ENCODE assay signal across 25 cellular contexts in genomic region chr15:61892140-61892539, GRCh38.
A peak's percentile ranks its signal among the peaks of the same experiment; 100 is the strongest.
DNase-seq lines count a peak whose midpoint lies in the region; ATAC-seq, FAIRE-seq and TF ChIP-seq lines count a peak whose summit lies in the region.
"Had no signal": no experiment of that assay in that cellular context is flagged by ENCODE, and none has a peak within 500 bp of the region (broad histone marks: within the 10 kb centered on the region; RNA-seq: fewer than 3 reads in every experiment).

No MANE protein-coding gene starts in this region.

- H2AK5ac ChIP-seq in H1 (ENCODE audit: low read depth, low read length) (no peak overlapping the region), mesendoderm (ENCODE audit: low read length) (no peak overlapping the region)

- peak; percentile 51 to 58 for TF ChIP-seq RAD21 in H1 (IDR thresholded peaks at IDR 0.05 in 1 of 2, conservative IDR thresholded peaks at IDR 0.05 in 1 of 2; ENCODE audit: low read depth in 2 of 2, low read length in 2 of 2)

- TF ChIP-seq EP300 in H1 (IDR thresholded peaks at IDR 0.05; ENCODE audit: borderline replicate concordance in 1 of 2, low read depth in 2 of 2, low read length in 2 of 2), result no peak

- H3K23me2 ChIP-seq in H1 (ENCODE audit: low read depth, low read length), result no peaks in the 10 kb centered on the region

- H2BK12ac ChIP-seq in H1 (ENCODE audit: low read depth, low read length), result no peak overlapping the region

- no peak overlapping the region for H3K14ac ChIP-seq in H1 (ENCODE audit: insufficient read length)

- no peak overlapping the region for H4K5ac ChIP-seq in H1 (ENCODE audit: insufficient read length, low read depth, low read length)
- no peak overlapping the region for H4K5ac ChIP-seq in mesendoderm (ENCODE audit: low read length)

- H3K27ac ChIP-seq in left ventricle myocardium inferior (replicated peaks), result peak overlapping the region; percentile 21
- H3K27ac ChIP-seq in H1 (ENCODE audit: low read depth, low read length), result no peak overlapping the region
- H3K27ac ChIP-seq in mesendoderm (ENCODE audit: low read depth, low read length), result no peak overlapping the region
- H3K27ac ChIP-seq: 22Rv1; BLaER1 treated with 17β-estradiol and CSF1 and Interleukin-3, amounts not matched to agents 10 nM and 100 nM; Peyer's patch; SJCRH30 had no signal

- no peak overlapping the region for H2BK20ac ChIP-seq in H1 (ENCODE audit: low read length)

- H3K4me2 ChIP-seq in H1 (ENCODE audit: insufficient read depth in 1 of 2, low read depth in 2 of 2, low read length in 2 of 2) (no peak overlapping the region), mesendoderm (ENCODE audit: low read length) (no peak overlapping the region)
- H3K4me2 ChIP-seq: BLaER1 treated with 17β-estradiol and CSF1 and Interleukin-3, amounts not matched to agents 10 nM and 100 nM had no signal

- POLR2A ChIA-PET in H1 (lab: Charles Lee; ENCODE audit: partially characterized antibody), result no interaction called here

- intact Hi-C loops in left ventricle myocardium inferior (cut with micrococcal nuclease) (no loop called here), cardiac septum (cut with DNase I) (no loop called here)

- H4K20me1 ChIP-seq in H1 (replicated peaks in 1 of 2; ENCODE audit: control insufficient read depth in 1 of 2, insufficient read depth in 2 of 2, low read length in 2 of 2), result no peaks in the 10 kb centered on the region

- H3K36me3 ChIP-seq in left ventricle myocardium inferior, result peaks cover 89% of the 10 kb centered on the region
- no peaks in the 10 kb centered on the region; a peak in 2 of 8 replicates for H3K36me3 ChIP-seq in H1 (ENCODE audit: control insufficient read depth in 2 of 4, insufficient read depth in 4 of 4, low read length in 3 of 4)
- H3K36me3 ChIP-seq in mesendoderm (ENCODE audit: control insufficient read depth, insufficient read depth, low read length), result no peaks in the 10 kb centered on the region
- H3K36me3 ChIP-seq: HAP-1 had no signal

- H3K23ac ChIP-seq in H1 (ENCODE audit: insufficient read length) (no peak overlapping the region), mesendoderm (ENCODE audit: low read length) (no peak overlapping the region)

- no peak overlapping the region for H2AFZ ChIP-seq in H1 (ENCODE audit: low read length)

- no peak overlapping the region for H3K56ac ChIP-seq in H1 (replicated peaks; ENCODE audit: insufficient read length, low read depth, low read length)
- no peak overlapping the region for H3K56ac ChIP-seq in mesendoderm (ENCODE audit: low read length)

- DNase-seq in left ventricle myocardium inferior, result no peak
- no peak for DNase-seq in cardiac septum (ENCODE audit: low spot score)
- DNase-seq in H1 (ENCODE audit: low read depth in 1 of 2, low spot score in 2 of 2), result peak; percentile 15 to 51
- DNase-seq in mesendoderm, result peak; percentile 54
- DNase-seq in NCI-H510A treated with DMSO at 0.1 percent for 48 hours (lab: John Stamatoyannopoulos, UW), result no peak
- no peak for DNase-seq in putamen (ENCODE audit: low spot score)
- DNase-seq: Caco-2; CD4-positive, alpha-beta memory T cell; DND-41; KBM-7; MM.1S; NCI-H1048; NCI-H1436 treated with DMSO at 0.1 percent for 48 hours; NCI-H2029; NCI-H226; NCI-H524; NCI-H82; Peyer's patch; SJCRH30 had no signal

- no peak overlapping the region for H4K91ac ChIP-seq in H1 (replicated peaks; ENCODE audit: insufficient read length, low read length)

- TF ChIP-seq POLR2A in H1 (IDR thresholded peaks at IDR 0.05; ENCODE audit: control extremely low read depth in 1 of 2, low read depth in 2 of 2, low read length in 2 of 2), result peak in 1 of 2 experiments; percentile 60; a peak in 2 of 3 replicates

- 69% methylated on average over 1 of the region's 1 CpG; no CpG with 5 or more reads in 1 of the 2 experiments for whole genome bisulfite sequencing in H1 (ENCODE audit: extremely low coverage in 1 of 2, insufficient coverage in 1 of 2, insufficient read length in 1 of 2, insufficient replicate concordance in 2 of 2, low coverage in 1 of 2, low lambda C conversion rate in 2 of 2, missing lambda C conversion rate in 1 of 2), 2 experiments
- WGBS in mesendoderm (ENCODE audit: extremely low coverage, insufficient coverage, low lambda C conversion rate), result no CpG with 5 or more reads among the region's 1 CpG

- H2BK5ac ChIP-seq in H1 (ENCODE audit: low read depth, low read length) (no peak overlapping the region), mesendoderm (ENCODE audit: low read length) (no peak overlapping the region)

- ATAC-seq in HG03196 (IDR thresholded peaks at IDR 0.05; ENCODE audit: unreplicated experiment) (no peak), GM18868 (IDR thresholded peaks at IDR 0.05; ENCODE audit: unreplicated experiment) (no peak)

- H2BK15ac ChIP-seq in H1 (ENCODE audit: low read length), result no peak overlapping the region
- no peak overlapping the region for H2BK15ac ChIP-seq in mesendoderm (replicated peaks; ENCODE audit: low read depth)

- no peak overlapping the region for H4K8ac ChIP-seq in H1 (ENCODE audit: extremely low read depth, insufficient read depth, low read length)
- H4K8ac ChIP-seq in mesendoderm (ENCODE audit: low read depth, low read length), result no peak overlapping the region

- peak; percentile 86 for FAIRE-seq in H1 (lab: Jason Lieb, UNC)
- FAIRE-seq: GM12891 had no signal

- H3K27me3 ChIP-seq in left ventricle myocardium inferior (ENCODE audit: low read depth), result no peaks in the 10 kb centered on the region
- H3K27me3 ChIP-seq in H1 (replicated peaks in 1 of 4; ENCODE audit: control insufficient read depth in 3 of 4, extremely low read depth in 1 of 4, insufficient read depth in 3 of 4, low read length in 3 of 4), result no peaks in the 10 kb centered on the region
- no peaks in the 10 kb centered on the region for H3K27me3 ChIP-seq in mesendoderm (ENCODE audit: insufficient read depth, low read length, poor library complexity)
- H3K27me3 ChIP-seq: BLaER1 treated with 17β-estradiol and CSF1 and Interleukin-3, amounts not matched to agents 10 nM and 100 nM; Peyer's patch; SJCRH30 had no signal

- no peak for TF ChIP-seq CTCF in left ventricle myocardium inferior (IDR thresholded peaks at IDR 0.05; ENCODE audit: borderline replicate concordance)
- peak in 2 of 3 experiments; percentile 64 to 85; a peak in 3 of 4 replicates for TF ChIP-seq CTCF in H1 (IDR thresholded peaks at IDR 0.05; ENCODE audit: control extremely low read depth in 1 of 3, insufficient read depth in 1 of 3, low read depth in 1 of 3, low read length in 3 of 3)

- H3K79me2 ChIP-seq in H1 (ENCODE audit: control insufficient read depth in 1 of 2, insufficient read depth in 2 of 2, low read length in 2 of 2), result no peaks in the 10 kb centered on the region
- H3K79me2 ChIP-seq in mesendoderm (ENCODE audit: control insufficient read depth, insufficient read depth, low read length), result no peaks in the 10 kb centered on the region

- H3K18ac ChIP-seq in H1 (ENCODE audit: extremely low read depth, low read length) (no peak overlapping the region), mesendoderm (ENCODE audit: low read length) (no peak overlapping the region)

- no peak overlapping the region for H2BK120ac ChIP-seq in H1 (replicated peaks; ENCODE audit: low read depth, low read length)
- no peak overlapping the region for H2BK120ac ChIP-seq in mesendoderm (ENCODE audit: low read depth, low read length)

- H3K9ac ChIP-seq in H1 (replicated peaks in 1 of 4; ENCODE audit: extremely low read depth in 1 of 4, low read depth in 3 of 4, low read length in 3 of 4), result no peak overlapping the region
- no peak overlapping the region for H3K9ac ChIP-seq in mesendoderm (ENCODE audit: low read length)
- H3K9ac ChIP-seq: BLaER1 treated with 17β-estradiol and CSF1 and Interleukin-3, amounts not matched to agents 10 nM and 100 nM had no signal

- H3K4ac ChIP-seq in H1 (replicated peaks; ENCODE audit: insufficient read length, low read depth, low read length), result no peak overlapping the region
- H3K4ac ChIP-seq in mesendoderm (ENCODE audit: low read depth, low read length), result no peak overlapping the region

- H3K4me3 ChIP-seq in left ventricle myocardium inferior, result no peak overlapping the region
- no peak overlapping the region for H3K4me3 ChIP-seq in H1 (ENCODE audit: extremely low read depth in 1 of 4, insufficient read depth in 2 of 4, low read depth in 3 of 4, low read length in 4 of 4)
- no peak overlapping the region for H3K4me3 ChIP-seq in mesendoderm (ENCODE audit: low read length)
- H3K4me3 ChIP-seq: BLaER1 treated with 17β-estradiol and CSF1 and Interleukin-3, amounts not matched to agents 10 nM and 100 nM; HAP-1; Peyer's patch; SJCRH30 had no signal

- H3K79me1 ChIP-seq in H1 (ENCODE audit: low read depth, low read length) (no peaks in the 10 kb centered on the region), mesendoderm (ENCODE audit: low read length) (no peaks in the 10 kb centered on the region)

- H3K4me1 ChIP-seq in left ventricle myocardium inferior, result peaks cover 6% of the 10 kb centered on the region
- peaks cover 0 to 4% (median 3%) of the 10 kb centered on the region in 4 experiments; a peak in 3 of 7 replicates for H3K4me1 ChIP-seq in H1 (replicated peaks in 1 of 4; ENCODE audit: control insufficient read depth in 3 of 4, insufficient read depth in 4 of 4, low read length in 3 of 4)
- H3K4me1 ChIP-seq in mesendoderm (ENCODE audit: control insufficient read depth, low read depth, low read length), result no peaks in the 10 kb centered on the region
- H3K4me1 ChIP-seq: BLaER1 treated with 17β-estradiol and CSF1 and Interleukin-3, amounts not matched to agents 10 nM and 100 nM; Caco-2; Peyer's patch; SJCRH30 had no signal

- H3K9me3 ChIP-seq in left ventricle myocardium inferior (replicated peaks) (peaks cover 35% of the 10 kb centered on the region), H1 (ENCODE audit: insufficient read depth in 2 of 2, low read depth in 1 of 2, low read length in 1 of 2) (peaks cover 9 to 16% of the 10 kb centered on the region in 2 experiments; a peak in 3 of 4 replicates)
- H3K9me3 ChIP-seq: Caco-2 had no signal

- CTCF ChIA-PET in H1 (lab: Charles Lee; ENCODE audit: partially characterized antibody), result interaction anchor here (0.7 to 1.2 kb wide), 4 partner anchors 14 to 1153 kb away, joined by 3 read pairs; no protein-coding TSS in a partner anchor

TF ChIP-seq in H1, 55 proteins besides CTCF, POLR2A, EP300 and RAD21:
- TF ChIP-seq TEAD4 (IDR thresholded peaks at IDR 0.05; ENCODE audit: low read depth, low read length) (peak; percentile 43; the same call in 1 of the 2 replicates), POLR2AphosphoS5 (IDR thresholded peaks at IDR 0.05; ENCODE audit: low read depth, low read length) (peak; percentile 54; the same call in 1 of the 2 replicates), TAF7 (optimal IDR thresholded peaks at IDR 0.05; ENCODE audit: borderline replicate concordance, low read depth, low read length) (peak; percentile 94), MAFK (IDR thresholded peaks at IDR 0.05; ENCODE audit: low read depth, low read length) (no peak), HDAC2 (IDR thresholded peaks at IDR 0.05; ENCODE audit: borderline replicate concordance in 1 of 2, low read depth in 2 of 2, low read length in 2 of 2) (0 out of 4 replicates have a peak, but pooled peaks of 1 of the 2 experiments have one; percentile 45), YY1 (IDR thresholded peaks at IDR 0.05; ENCODE audit: low read depth, low read length) (0 out of 2 replicates have a peak, but pooled peaks have one; percentile 12)
TF ChIP-seq in H1: peak in this region for 5.

Comparison
In these comparisons a context has a peak if more than half of its experiments do, and no peak if none do; other contexts are left out.
1. DNase-seq: peak in H1 (2 of 2) and mesendoderm (single experiment); none in left ventricle myocardium inferior (single experiment), cardiac septum (single experiment), NCI-H510A treated with DMSO at 0.1 percent for 48 hours (single experiment) and putamen (single experiment).